In the genomic region with DNA sequence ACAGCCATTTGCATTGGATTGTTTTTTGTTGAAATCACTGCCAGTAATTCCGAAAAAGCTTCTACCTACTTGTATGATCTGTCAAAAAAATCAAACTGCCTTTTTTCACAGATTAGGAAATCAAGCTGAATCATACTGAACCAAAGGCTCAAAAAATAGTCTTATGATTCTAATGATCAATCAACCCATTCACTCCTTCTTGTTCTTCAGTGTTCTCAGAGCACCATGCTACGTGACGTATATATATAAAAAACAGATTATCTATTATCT, we compare ENCODE assay signal across 23 cellular contexts.
"Had no signal": no experiment of that assay in that cellular context is flagged by ENCODE, and none has a peak within 500 bp of the region (broad histone marks: within the 10 kb centered on the region; RNA-seq: fewer than 3 reads in every experiment).

No MANE protein-coding gene starts in this region.

- H3K4me2 ChIP-seq: SK-N-SH had no signal

- H3K27ac ChIP-seq: breast epithelium, Peyer's patch, RWPE1, SJCRH30, VCaP had no signal

- H3K4me1 Mint-ChIP-seq: activated T-helper 17 cell treated with anti-CD3 and anti-CD28 coated beads, Interleukin-2, amount 50 U/mL, for 72 hours had no signal

- H3K4me3 ChIP-seq: breast epithelium, Peyer's patch, SJCRH30 had no signal

- H3K4me1 ChIP-seq: breast epithelium, Peyer's patch, SJCRH30 had no signal

- H3K9ac ChIP-seq: SK-N-SH had no signal

- H3K9me3 ChIP-seq: breast epithelium, Peyer's patch, SJCRH30, SK-N-SH had no signal

- H3K36me3 ChIP-seq: breast epithelium, Peyer's patch, SJCRH30 had no signal

- H3K36me3 Mint-ChIP-seq: activated CD4-positive, alpha-beta memory T cell treated with anti-CD3 and anti-CD28 coated beads for 36 hours; activated naive CD8-positive, alpha-beta T cell had no signal

- H3K27ac Mint-ChIP-seq: activated CD4-positive, alpha-beta memory T cell treated with anti-CD3 and anti-CD28 coated beads for 36 hours; activated CD4-positive, alpha-beta T cell treated with anti-CD3 and anti-CD28 coated beads, Interleukin-2, amount 10 ng/mL, durations not matched to agents 7 days and 5 days; activated naive CD4-positive, alpha-beta T cell treated with anti-CD3 and anti-CD28 coated beads for 36 hours; activated naive CD8-positive, alpha-beta T cell; activated T-helper 17 cell treated with anti-CD3 and anti-CD28 coated beads, Interleukin-2, amount 50 U/mL, for 72 hours had no signal

- H3K4me3 Mint-ChIP-seq: activated CD4-positive, alpha-beta memory T cell treated with anti-CD3 and anti-CD28 coated beads for 36 hours; activated CD4-positive, alpha-beta T cell treated with anti-CD3 and anti-CD28 coated beads, Interleukin-2, amount 10 ng/mL, durations not matched to agents 7 days and 5 days; activated naive CD4-positive, alpha-beta T cell treated with anti-CD3 and anti-CD28 coated beads for 36 hours; activated naive CD8-positive, alpha-beta T cell; activated T-helper 17 cell treated with anti-CD3 and anti-CD28 coated beads, Interleukin-2, amount 50 U/mL, for 72 hours had no signal

- H3K27me3 Mint-ChIP-seq: activated CD4-positive, alpha-beta memory T cell treated with anti-CD3 and anti-CD28 coated beads for 36 hours; activated CD4-positive, alpha-beta T cell treated with anti-CD3 and anti-CD28 coated beads, Interleukin-2, amount 10 ng/mL, durations not matched to agents 7 days and 5 days; activated naive CD8-positive, alpha-beta T cell; activated T-helper 17 cell treated with anti-CD3 and anti-CD28 coated beads, Interleukin-2, amount 50 U/mL, for 72 hours had no signal

- H3K27me3 ChIP-seq: breast epithelium, Peyer's patch, SJCRH30 had no signal

- H3K9me3 Mint-ChIP-seq: activated CD4-positive, alpha-beta memory T cell treated with anti-CD3 and anti-CD28 coated beads for 36 hours; activated CD4-positive, alpha-beta T cell treated with anti-CD3 and anti-CD28 coated beads, Interleukin-2, amount 10 ng/mL, durations not matched to agents 7 days and 5 days; activated naive CD4-positive, alpha-beta T cell treated with anti-CD3 and anti-CD28 coated beads for 36 hours; activated T-helper 17 cell treated with anti-CD3 and anti-CD28 coated beads, Interleukin-2, amount 50 U/mL, for 72 hours had no signal

- DNase-seq: activated CD4-positive, alpha-beta memory T cell treated with anti-CD3 and anti-CD28 coated beads for 36 hours; activated CD4-positive, alpha-beta T cell treated with anti-CD3 and anti-CD28 coated beads, Interleukin-2, amount 10 ng/mL, durations not matched to agents 7 days and 5 days; activated CD4-positive, CD25-positive, alpha-beta regulatory T cell; activated CD8-positive, alpha-beta memory T cell treated with anti-CD3 and anti-CD28 coated beads for 24 hours; activated gamma-delta T cell; activated naive CD4-positive, alpha-beta T cell treated with anti-CD3 and anti-CD28 coated beads for 36 hours; activated T-cell treated with anti-CD3 and anti-CD28 coated beads for 4 hours; activated T-cell treated with anti-CD3 and anti-CD28 coated beads, Interleukin-2, amount 50 U/mL, for 48 hours; KG1; NCI-H1092; NCI-H1436; NCI-H1694 treated with DMSO at 0.1 percent for 48 hours; NCI-H69; Peyer's patch; Right ventricle myocardium superior; SJCRH30; SK-N-SH; T-helper 1 cell had no signal

- ATAC-seq: activated T-helper 17 cell treated with anti-CD3 and anti-CD28 coated beads, Interleukin-2, amount 50 U/mL, for 72 hours had no signal
